In the genomic region with DNA sequence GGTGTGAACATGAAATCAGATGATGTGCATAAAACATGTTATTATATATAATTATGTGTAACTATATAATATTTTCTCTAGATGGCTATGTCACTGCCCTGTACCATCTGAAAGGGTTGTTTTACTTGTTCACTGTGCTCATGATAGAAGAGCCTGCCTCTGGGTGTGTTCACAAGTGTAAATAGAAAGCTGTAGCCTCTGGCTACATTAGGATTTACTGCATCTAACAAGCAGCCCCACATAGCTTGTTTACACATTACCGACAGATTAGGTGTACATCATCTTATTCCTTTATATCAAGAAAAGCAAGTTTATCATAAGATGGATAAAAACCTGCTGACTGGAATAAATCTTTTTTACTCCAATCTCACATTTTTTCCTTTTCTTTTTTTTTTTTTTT, we compare ENCODE assay signal across 11 cellular contexts. TPM values are rescaled to one million over a fixed set of nuclear protein-coding genes. Genes with fewer than 3 reads are reported as not detected.
A peak's percentile ranks its signal among the peaks of the same experiment; 100 is the strongest.
DNase-seq lines count a peak whose midpoint lies in the region; ATAC-seq and TF ChIP-seq lines count a peak whose summit lies in the region.
"Had no signal": no experiment of that assay in that cellular context is flagged by ENCODE, and none has a peak within 500 bp of the region (broad histone marks: within the 10 kb centered on the region; RNA-seq: fewer than 3 reads in every experiment).

No MANE protein-coding gene starts in this region.

- no peaks in the 10 kb centered on the region for H3K9me3 ChIP-seq in heart right ventricle
- no peaks in the 10 kb centered on the region for H3K9me3 ChIP-seq in ascending aorta
- H3K9me3 ChIP-seq in uterus = no peaks in the 10 kb centered on the region

- no peak for TF ChIP-seq POLR2A in uterus (IDR thresholded peaks at IDR 0.05)

- H3K4me1 ChIP-seq in heart right ventricle = peaks cover 16 to 77% (median 43%) of the 10 kb centered on the region in 9 donors
- H3K4me1 ChIP-seq in ascending aorta = peaks cover 5 to 32% of the 10 kb centered on the region in 2 donors
- H3K4me1 ChIP-seq in uterus = peaks cover 13 to 21% of the 10 kb centered on the region in 2 donors

- intact Hi-C loops in heart right ventricle (cut with DNase I) (no loop called here), Right ventricle myocardium superior (cut with DNase I) (loop anchor here (2.0 kb wide), 1 partner anchor 28 kb away; no protein-coding TSS in a partner anchor), ascending aorta (cut with DNase I) (no loop called here), natural killer cell (cut with micrococcal nuclease) (no loop called here), uterus (cut with DNase I; ENCODE audit: low total_unique reads) (no loop called here)

- no peaks in the 10 kb centered on the region for H3K36me3 Mint-ChIP-seq in natural killer cell

- TF ChIP-seq CTCF in heart right ventricle (IDR thresholded peaks at IDR 0.05) (no peak), ascending aorta (IDR thresholded peaks at IDR 0.05) (no peak), natural killer cell (IDR thresholded peaks at IDR 0.05) (no peak), uterus (IDR thresholded peaks at IDR 0.05) (no peak)

- H3K27me3 Mint-ChIP-seq in natural killer cell (ENCODE audit: low read depth in 2 of 2) = no peaks in the 10 kb centered on the region

- H3K4me3 Mint-ChIP-seq in natural killer cell = peak overlapping the region; percentile 61

- H3K27ac ChIP-seq in heart right ventricle = peak overlapping the region; percentile 86 to 99 (median 95)
- H3K27ac ChIP-seq in ascending aorta = peak overlapping the region; percentile 93 to 94
- peak overlapping the region; percentile 79 to 96 for H3K27ac ChIP-seq in uterus

- no peak overlapping the region for H3K4me3 ChIP-seq in heart right ventricle
- H3K4me3 ChIP-seq in ascending aorta = no peak overlapping the region
- H3K4me3 ChIP-seq in uterus = no peak overlapping the region

- no peak for ATAC-seq in heart right ventricle
- no peak for ATAC-seq in Right ventricle myocardium superior (ENCODE audit: poor library complexity)
- no peak for ATAC-seq in natural killer cell
- no peak for ATAC-seq in HG02973 (IDR thresholded peaks at IDR 0.05; ENCODE audit: unreplicated experiment)
- no peak for ATAC-seq in GM19035 (IDR thresholded peaks at IDR 0.05; ENCODE audit: unreplicated experiment)

- H3K27me3 ChIP-seq in heart right ventricle (no peaks in the 10 kb centered on the region), ascending aorta (no peaks in the 10 kb centered on the region), uterus (no peaks in the 10 kb centered on the region)
- H3K27me3 ChIP-seq: brain microvascular endothelial cell had no signal

- peak overlapping the region in 1 of 2 donors; percentile 96 for H3K27ac Mint-ChIP-seq in natural killer cell

- 90 to 100% methylated on average over 1 of the region's 1 CpG for WGBS in heart right ventricle, 2 donors

- H3K36me3 ChIP-seq in heart right ventricle = no peaks in the 10 kb centered on the region
- H3K36me3 ChIP-seq in ascending aorta = no peaks in the 10 kb centered on the region
- H3K36me3 ChIP-seq in uterus = no peaks in the 10 kb centered on the region
- H3K36me3 ChIP-seq: brain microvascular endothelial cell had no signal

- H3K4me1 Mint-ChIP-seq in natural killer cell = peaks cover 16 to 30% of the 10 kb centered on the region in 2 donors

- H3K9me3 Mint-ChIP-seq in natural killer cell = no peaks in the 10 kb centered on the region

- DNase-seq in heart right ventricle = no peak
- DNase-seq in Right ventricle myocardium superior = no peak
- no peak for DNase-seq in ascending aorta (ENCODE audit: low spot score in 2 of 2)
- no peak for DNase-seq in natural killer cell
- DNase-seq in uterus = no peak
- no peak for DNase-seq in activated CD8-positive, alpha-beta memory T cell treated with anti-CD3 and anti-CD28 coated beads, Interleukin-2, amount 50 U/mL, for 48 hours
- DNase-seq: brain microvascular endothelial cell, kidney glomerular epithelial cell, NCI-H446 treated with DMSO at 0.1 percent for 48 hours had no signal

RNA-seq across cellular contexts. Expression of a gene that starts 46.1 kb away (rescaled TPM):
- total RNA-seq in heart right ventricle (10 to 100 TPM; 39.6 to 58.4 (median 45.1) TPM), Right ventricle myocardium superior (39.5 TPM), ascending aorta (56.9 TPM), natural killer cell (10 to 100 TPM; 81.4 to 85.2 (median 81.9) TPM), uterus (100 to 1,000 TPM in 3 of 4 donors, 10 to 100 TPM in 1; 46.9 to 174 (median 133) TPM)
- 10 to 100 TPM in 1 of 2 donors, 1 to 10 TPM in 1; 7.0 to 15.7 TPM for polyA plus RNA-seq in heart right ventricle

RNA-seq across cellular contexts. Expression of a gene that starts 48.2 kb away (rescaled TPM):
- total RNA-seq in heart right ventricle (1 to 10 TPM in 1 of 10 donors, under 1 TPM in 7, not detected in 2; 0.29 to 1.2 (median 0.51) TPM), Right ventricle myocardium superior (0.86 TPM), ascending aorta (0.43 TPM), natural killer cell (under 1 TPM in 1 of 3 donors, not detected in 2; 0.26 TPM), uterus (1 to 10 TPM in 3 of 4 donors, not detected in 1; 1.2 to 4.3 (median 4.1) TPM)
- polyA plus RNA-seq in heart right ventricle = 1 to 10 TPM in 1 of 2 donors, under 1 TPM in 1; 0.17 to 1.5 TPM
